Comparison of ENCODE assay signal across 28 cellular contexts in genomic region chr5:104198156-104198555, GRCh38.
"Had no signal": no experiment of that assay in that cellular context is flagged by ENCODE, and none has a peak within 500 bp of the region (broad histone marks: within the 10 kb centered on the region; RNA-seq: fewer than 3 reads in every experiment).

No MANE protein-coding gene starts in this region.

- H3K36me3 ChIP-seq: adrenal gland, ascending aorta, esophagus muscularis mucosa, gastrocnemius medialis, heart left ventricle had no signal

- DNase-seq: activated CD4-positive, alpha-beta memory T cell treated with anti-CD3 and anti-CD28 coated beads for 36 hours; activated CD4-positive, alpha-beta T cell treated with anti-CD3 and anti-CD28 coated beads for 36 hours; activated CD4-positive, alpha-beta T cell treated with anti-CD3 and anti-CD28 coated beads, Interleukin-2, amount 10 ng/mL, durations not matched to agents 24 days and 14 days; activated CD4-positive, CD25-positive, alpha-beta regulatory T cell; activated CD4-positive, CD25-positive, alpha-beta regulatory T cell treated with anti-CD3 and anti-CD28 coated beads, Interleukin-2, amount 50 U/mL, for 72 hours; activated CD8-positive, alpha-beta memory T cell treated with anti-CD3 and anti-CD28 coated beads, Interleukin-2, amount 10 ng/mL, durations not matched to agents 7 days and 5 days; activated CD8-positive, alpha-beta memory T cell treated with anti-CD3 and anti-CD28 coated beads, Interleukin-2, amount 50 U/mL, for 4 hours; activated CD8-positive, alpha-beta T cell treated with anti-CD3 and anti-CD28 coated beads, Interleukin-2, amount 10 ng/mL, durations not matched to agents 7 days and 5 days; activated effector memory CD4-positive, alpha-beta T cell treated with anti-CD3 and anti-CD28 coated beads, Interleukin-2, amount 50 U/mL, for 16 hours; activated naive CD4-positive, alpha-beta T cell treated with anti-CD3 and anti-CD28 coated beads for 36 hours; activated naive CD8-positive, alpha-beta T cell treated with anti-CD3 and anti-CD28 coated beads for 36 hours; activated naive CD8-positive, alpha-beta T cell treated with anti-CD3 and anti-CD28 coated beads, Interleukin-2, amount 50 U/mL, for 24 hours; activated T-cell treated with anti-CD3 and anti-CD28 coated beads, Interleukin-2, amount 50 U/mL, for 1 hour; activated T-cell treated with anti-CD3 and anti-CD28 coated beads, Interleukin-2, amount 50 U/mL, for 48 hours; adrenal gland; dorsolateral prefrontal cortex; effector memory CD4-positive, alpha-beta T cell; endodermal cell; erythroblast; foreskin keratinocyte; gastrocnemius medialis; glutamatergic neuron; heart left ventricle; T-helper 2 cell had no signal

- H3K4me1 ChIP-seq: adrenal gland, ascending aorta, breast epithelium, esophagus muscularis mucosa, foreskin keratinocyte, gastrocnemius medialis, heart left ventricle had no signal

- H3K4me3 ChIP-seq: adrenal gland, ascending aorta, breast epithelium, coronary artery, dorsolateral prefrontal cortex, esophagus muscularis mucosa, gastrocnemius medialis, heart left ventricle had no signal

- H3K9me3 ChIP-seq: adrenal gland, ascending aorta, breast epithelium, esophagus muscularis mucosa, gastrocnemius medialis, heart left ventricle had no signal

- ATAC-seq: activated CD4-positive, alpha-beta T cell treated with anti-CD3 and anti-CD28 coated beads for 36 hours; activated CD8-positive, alpha-beta memory T cell treated with anti-CD3 and anti-CD28 coated beads, Interleukin-2, amount 10 ng/mL, durations not matched to agents 7 days and 5 days; activated CD8-positive, alpha-beta T cell treated with anti-CD3 and anti-CD28 coated beads, Interleukin-2, amount 10 ng/mL, durations not matched to agents 7 days and 5 days; activated naive CD8-positive, alpha-beta T cell treated with anti-CD3 and anti-CD28 coated beads, Interleukin-2, amount 50 U/mL, for 24 hours; foreskin keratinocyte; gastrocnemius medialis; heart left ventricle had no signal
